Comparison of ENCODE assay signal across 1 cellular context in genomic region chr3:37116998-37117397, GRCh38.
TF ChIP-seq lines count a peak whose summit lies in the region.

No MANE protein-coding gene starts in this region.

TF ChIP-seq in K562, 482 proteins besides CTCF, POLR2A, EP300 and RAD21:
- TF ChIP-seq PBX2 (CRISPR knock-in tag; IDR thresholded peaks at IDR 0.05; ENCODE audit: low read depth), result no peak
- peak; percentile 45; the same call in 1 of the 2 replicates for TF ChIP-seq PBX2 (tag; conservative IDR thresholded peaks at IDR 0.05; ENCODE audit: low read depth)
- peak; percentile 51 for TF ChIP-seq FOSL1 (tag; conservative IDR thresholded peaks at IDR 0.05)
- TF ChIP-seq ZNF384 (IDR thresholded peaks at IDR 0.05; ENCODE audit: low read depth, low read length), result peak; percentile 53; the same call in 1 of the 2 replicates
- no peak for TF ChIP-seq SRSF9 (IDR thresholded peaks at IDR 0.05; ENCODE audit: borderline replicate concordance, low read depth, low read length)
- 0 out of 2 replicates have a peak, but pooled peaks have one; percentile 24 for TF ChIP-seq POLR2H (tag; IDR thresholded peaks at IDR 0.05; ENCODE audit: low read depth)
- TF ChIP-seq SRF (CRISPR knock-in tag; IDR thresholded peaks at IDR 0.05), result peak in 1 of 2 experiments; percentile 73; a peak in 1 of 4 replicates
- peak; percentile 11 for TF ChIP-seq MEIS2 (IDR thresholded peaks at IDR 0.05; ENCODE audit: partially characterized antibody)
- TF ChIP-seq ZBTB26 (CRISPR knock-in tag; IDR thresholded peaks at IDR 0.05), result no peak
- TF ChIP-seq FOXP1 (CRISPR knock-in tag; IDR thresholded peaks at IDR 0.05), result no peak
- no peak for TF ChIP-seq TCF3 (CRISPR knock-in tag; IDR thresholded peaks at IDR 0.05)
- TF ChIP-seq ARID3B (CRISPR knock-in tag; IDR thresholded peaks at IDR 0.05; ENCODE audit: borderline replicate concordance), result no peak
- no peak for TF ChIP-seq THAP7 (CRISPR knock-in tag; IDR thresholded peaks at IDR 0.05)
- no peak for TF ChIP-seq ZBTB33 (CRISPR knock-in tag; IDR thresholded peaks at IDR 0.05)
